Comparison of ENCODE assay signal across 8 cellular contexts in the genomic region with DNA sequence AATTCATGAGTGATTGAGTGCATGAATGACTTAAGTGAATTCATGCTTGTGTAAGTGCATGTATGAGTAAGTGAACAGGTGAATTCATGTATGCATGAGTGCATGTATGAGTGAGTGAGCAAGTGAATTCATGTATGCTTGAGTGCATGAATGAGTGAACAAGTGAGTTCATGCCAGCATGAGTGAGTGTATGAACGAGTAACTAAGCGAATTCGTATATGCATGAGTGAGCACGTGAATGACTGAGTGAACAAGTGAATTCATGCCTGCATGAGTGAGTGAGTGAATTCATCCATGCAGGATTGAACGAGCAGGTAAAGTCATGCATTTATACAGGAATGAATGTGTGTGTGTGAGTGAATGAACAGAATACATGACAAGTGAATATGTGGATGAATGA.
"Had no signal": no experiment of that assay in that cellular context is flagged by ENCODE, and none has a peak within 500 bp of the region (broad histone marks: within the 10 kb centered on the region; RNA-seq: fewer than 3 reads in every experiment).

No MANE protein-coding gene starts in this region.

- DNase-seq: GDM1, GF-D8 had no signal

- FAIRE-seq: G401.6, GM12878, GM12891, GM12892, GM18507, GM19239 had no signal

- H3K4me3 ChIP-seq: GM12878 had no signal

- ATAC-seq: GM12878 had no signal
